ENCODE assay signal across 9 cellular contexts in genomic region chrX:14872355-14872754, GRCh38. TPM values are rescaled to one million over a fixed set of nuclear protein-coding genes. Genes with fewer than 3 reads are reported as not detected.
DNase-seq lines count a peak whose midpoint lies in the region; ATAC-seq lines count a peak whose summit lies in the region.
"Had no signal": no experiment of that assay in that cellular context is flagged by ENCODE, and none has a peak within 500 bp of the region (broad histone marks: within the 10 kb centered on the region; RNA-seq: fewer than 3 reads in every experiment).

No MANE protein-coding gene starts in this region.

- H3K27ac ChIP-seq in right cardiac atrium (ENCODE audit: low read length): no peak overlapping the region

- DNase-seq in T-helper 1 cell (no peak), right cardiac atrium (no peak), CD1c-positive myeloid dendritic cell (ENCODE audit: extremely low spot score) (no peak), NCI-H1048 (lab: John Stamatoyannopoulos, UW) (no peak)
- DNase-seq in T-helper 2 cell treated with Interferon-gamma antibody and Interleukin-4, amounts not matched to agents 5 μg/mL and 100 μg/mL, for 36 hours (ENCODE audit: low spot score): no peak
- peak in 1 of 2 donors; percentile 11 for DNase-seq in stimulated activated naive CD8-positive, alpha-beta T cell treated with anti-CD3 and anti-CD28 coated beads, Interleukin-15, amount 100 ng/mL, for 72 hours

- H3K9me3 ChIP-seq in right cardiac atrium (ENCODE audit: control insufficient read depth, low read length): no peaks in the 10 kb centered on the region

- H3K36me3 Mint-ChIP-seq in T-helper 1 cell treated with Interleukin-12 subunit alpha and Interleukin-12 subunit beta and Interleukin-4 antibody, amounts not matched to agents 30 μg/mL and 1 μg/mL, for 36 hours (ENCODE audit: low read depth): peaks cover 14% of the 10 kb centered on the region
- H3K36me3 Mint-ChIP-seq in T-helper 2 cell treated with Interferon-gamma antibody and Interleukin-4, amounts not matched to agents 5 μg/mL and 100 μg/mL, for 36 hours (ENCODE audit: low read depth): peaks cover 20% of the 10 kb centered on the region

- no peaks in the 10 kb centered on the region for H3K27me3 ChIP-seq in right cardiac atrium (ENCODE audit: control insufficient read depth, insufficient read depth)

- H3K4me3 ChIP-seq in right cardiac atrium (ENCODE audit: low read length): peak overlapping the region; percentile 62
- H3K4me3 ChIP-seq: lung had no signal

- 16% methylated on average over 7 of the region's 7 CpGs for WGBS in right cardiac atrium

- H3K4me1 Mint-ChIP-seq in T-helper 1 cell treated with Interleukin-12 subunit alpha and Interleukin-12 subunit beta and Interleukin-4 antibody, amounts not matched to agents 30 μg/mL and 1 μg/mL, for 36 hours (ENCODE audit: low read depth): peaks cover 20% of the 10 kb centered on the region
- H3K4me1 Mint-ChIP-seq in T-helper 2 cell treated with Interferon-gamma antibody and Interleukin-4, amounts not matched to agents 5 μg/mL and 100 μg/mL, for 36 hours (ENCODE audit: low read depth): peaks cover 26% of the 10 kb centered on the region
- peaks cover 19% of the 10 kb centered on the region for H3K4me1 Mint-ChIP-seq in stimulated activated naive CD8-positive, alpha-beta T cell treated with anti-CD3 and anti-CD28 coated beads, Interleukin-15, amount 100 ng/mL, for 72 hours

- H3K27me3 Mint-ChIP-seq in T-helper 1 cell treated with Interleukin-12 subunit alpha and Interleukin-12 subunit beta and Interleukin-4 antibody, amounts not matched to agents 30 μg/mL and 1 μg/mL, for 36 hours (ENCODE audit: low read depth): no peaks in the 10 kb centered on the region
- H3K27me3 Mint-ChIP-seq in T-helper 2 cell treated with Interferon-gamma antibody and Interleukin-4, amounts not matched to agents 5 μg/mL and 100 μg/mL, for 36 hours (ENCODE audit: low read depth): no peaks in the 10 kb centered on the region
- H3K27me3 Mint-ChIP-seq in stimulated activated naive CD8-positive, alpha-beta T cell treated with anti-CD3 and anti-CD28 coated beads, Interleukin-15, amount 100 ng/mL, for 72 hours: no peaks in the 10 kb centered on the region

- H3K9me3 Mint-ChIP-seq in T-helper 1 cell treated with Interleukin-12 subunit alpha and Interleukin-12 subunit beta and Interleukin-4 antibody, amounts not matched to agents 30 μg/mL and 1 μg/mL, for 36 hours: no peaks in the 10 kb centered on the region
- peaks cover 5% of the 10 kb centered on the region for H3K9me3 Mint-ChIP-seq in T-helper 2 cell treated with Interferon-gamma antibody and Interleukin-4, amounts not matched to agents 5 μg/mL and 100 μg/mL, for 36 hours
- no peaks in the 10 kb centered on the region for H3K9me3 Mint-ChIP-seq in stimulated activated naive CD8-positive, alpha-beta T cell treated with anti-CD3 and anti-CD28 coated beads, Interleukin-15, amount 100 ng/mL, for 72 hours

- intact Hi-C loops in right cardiac atrium (cut with DNase I): no loop called here

- H3K4me1 ChIP-seq in right cardiac atrium (ENCODE audit: control insufficient read depth, insufficient read depth, low read length): peaks cover 1% of the 10 kb centered on the region

- H3K27ac Mint-ChIP-seq in T-helper 1 cell treated with Interleukin-12 subunit alpha and Interleukin-12 subunit beta and Interleukin-4 antibody, amounts not matched to agents 30 μg/mL and 1 μg/mL, for 36 hours: no peak overlapping the region
- H3K27ac Mint-ChIP-seq in T-helper 2 cell treated with Interferon-gamma antibody and Interleukin-4, amounts not matched to agents 5 μg/mL and 100 μg/mL, for 36 hours: peak overlapping the region; percentile 81
- peak overlapping the region; percentile 89 to 92 for H3K27ac Mint-ChIP-seq in stimulated activated naive CD8-positive, alpha-beta T cell treated with anti-CD3 and anti-CD28 coated beads, Interleukin-15, amount 100 ng/mL, for 72 hours

- ATAC-seq in right cardiac atrium (no peak), HG02623 (IDR thresholded peaks at IDR 0.05; ENCODE audit: unreplicated experiment) (no peak)
- no peak for ATAC-seq in stimulated activated naive CD8-positive, alpha-beta T cell treated with anti-CD3 and anti-CD28 coated beads, Interleukin-15, amount 100 ng/mL, for 72 hours

- H3K4me3 Mint-ChIP-seq in T-helper 1 cell treated with Interleukin-12 subunit alpha and Interleukin-12 subunit beta and Interleukin-4 antibody, amounts not matched to agents 30 μg/mL and 1 μg/mL, for 36 hours: peak overlapping the region; percentile 84
- peak overlapping the region; percentile 85 for H3K4me3 Mint-ChIP-seq in T-helper 2 cell treated with Interferon-gamma antibody and Interleukin-4, amounts not matched to agents 5 μg/mL and 100 μg/mL, for 36 hours
- peak overlapping the region; percentile 80 to 91 for H3K4me3 Mint-ChIP-seq in stimulated activated naive CD8-positive, alpha-beta T cell treated with anti-CD3 and anti-CD28 coated beads, Interleukin-15, amount 100 ng/mL, for 72 hours

RNA-seq across cellular contexts. Expression of gene FANCB, which starts 0.5 kb away (rescaled TPM):
- total RNA-seq in right cardiac atrium: 1 to 10 TPM in 2 of 4 donors, under 1 TPM in 2; 0.53 to 1.1 (median 0.98) TPM
- 0.11 TPM for polyA plus RNA-seq in right cardiac atrium

RNA-seq across cellular contexts. Expression of gene MOSPD2, which starts 0.9 kb away (rescaled TPM):
- 1 to 10 TPM; 4.4 to 8.1 (median 7.0) TPM for total RNA-seq in right cardiac atrium
- 2.8 TPM for polyA plus RNA-seq in right cardiac atrium
